Comparison of ENCODE assay signal across 1 cellular context in the genomic region with DNA sequence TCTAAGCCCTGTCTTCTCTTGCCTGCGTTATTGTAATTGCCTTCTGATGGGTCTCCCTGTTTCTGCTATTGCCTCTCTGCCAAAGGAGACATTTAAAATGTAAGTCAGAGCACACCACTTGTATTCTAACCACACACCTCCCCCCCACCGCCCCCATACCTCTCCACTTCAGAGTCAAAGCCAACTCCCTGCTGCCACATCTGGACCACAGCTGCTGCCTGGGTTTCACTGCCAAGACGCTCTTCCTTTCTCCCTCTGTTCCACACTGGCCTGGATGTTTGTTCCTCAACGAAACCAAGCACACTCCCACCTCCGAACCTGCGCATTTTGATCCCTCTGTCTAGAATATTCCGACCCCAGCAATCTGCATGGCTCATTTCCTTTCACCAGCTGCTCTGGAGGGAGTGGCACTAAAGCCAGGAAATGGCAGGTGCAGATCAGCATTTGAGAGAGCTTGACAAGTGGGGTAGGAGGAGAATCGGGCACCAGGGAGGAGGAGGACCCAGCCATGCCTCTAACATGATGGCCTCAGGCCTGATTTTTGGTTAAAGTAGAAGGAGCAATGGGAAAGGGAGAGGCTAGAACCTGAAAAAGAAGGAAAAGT.
TF ChIP-seq lines count a peak whose summit lies in the region.

No MANE protein-coding gene starts in this region.

TF ChIP-seq in SK-N-SH treated with all-trans-retinoic acid at 6 μM for 48 hours, 23 proteins besides CTCF, POLR2A, EP300 and RAD21 (continued from another document):
- TF ChIP-seq, protein P1, sequence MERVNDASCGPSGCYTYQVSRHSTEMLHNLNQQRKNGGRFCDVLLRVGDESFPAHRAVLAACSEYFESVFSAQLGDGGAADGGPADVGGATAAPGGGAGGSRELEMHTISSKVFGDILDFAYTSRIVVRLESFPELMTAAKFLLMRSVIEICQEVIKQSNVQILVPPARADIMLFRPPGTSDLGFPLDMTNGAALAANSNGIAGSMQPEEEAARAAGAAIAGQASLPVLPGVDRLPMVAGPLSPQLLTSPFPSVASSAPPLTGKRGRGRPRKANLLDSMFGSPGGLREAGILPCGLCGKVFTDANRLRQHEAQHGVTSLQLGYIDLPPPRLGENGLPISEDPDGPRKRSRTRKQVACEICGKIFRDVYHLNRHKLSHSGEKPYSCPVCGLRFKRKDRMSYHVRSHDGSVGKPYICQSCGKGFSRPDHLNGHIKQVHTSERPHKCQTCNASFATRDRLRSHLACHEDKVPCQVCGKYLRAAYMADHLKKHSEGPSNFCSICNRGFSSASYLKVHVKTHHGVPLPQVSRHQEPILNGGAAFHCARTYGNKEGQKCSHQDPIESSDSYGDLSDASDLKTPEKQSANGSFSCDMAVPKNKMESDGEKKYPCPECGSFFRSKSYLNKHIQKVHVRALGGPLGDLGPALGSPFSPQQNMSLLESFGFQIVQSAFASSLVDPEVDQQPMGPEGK (CRISPR knock-in tag; IDR thresholded peaks at IDR 0.05; ENCODE audit: borderline replicate concordance): no peak
- no peak for TF ChIP-seq OSR1 (CRISPR knock-in tag; IDR thresholded peaks at IDR 0.05)
